In genomic region chr13:40230833-40231266, GRCh38 we compare ENCODE assay signal across 15 cellular contexts.
DNase-seq lines count a peak whose midpoint lies in the region; ATAC-seq and TF ChIP-seq lines count a peak whose summit lies in the region.
"Had no signal": no experiment of that assay in that cellular context is flagged by ENCODE, and none has a peak within 500 bp of the region (broad histone marks: within the 10 kb centered on the region; RNA-seq: fewer than 3 reads in every experiment).

No MANE protein-coding gene starts in this region.

- DNase-seq in AG08395 (ENCODE audit: low spot score) (peak; percentile 34), LHCN-M2 (ENCODE audit: low read depth) (peak; percentile 85), choroid plexus epithelial cell (ENCODE audit: low read depth) (peak; percentile 76), hepatic stellate cell (ENCODE audit: low spot score) (no peak), activated gamma-delta T cell (lab: John Stamatoyannopoulos, UW) (no peak)
- DNase-seq: CD4-positive, alpha-beta memory T cell; left cardiac atrium; NCI-H1048; NCI-H526; stimulated activated CD4-positive, alpha-beta T cell treated with anti-CD3 and anti-CD28 coated beads, Interleukin-4, amount 100 ng/mL, for 4 hours; testis had no signal

- H3K36me3 Mint-ChIP-seq in nephron (ENCODE audit: low read depth): no peaks in the 10 kb centered on the region
- H3K36me3 Mint-ChIP-seq: brain; CD4-positive, alpha-beta memory T cell had no signal

- H3K27me3 Mint-ChIP-seq in nephron (ENCODE audit: low read depth): no peaks in the 10 kb centered on the region
- H3K27me3 Mint-ChIP-seq: brain; CD4-positive, alpha-beta memory T cell had no signal

- no peak overlapping the region for H3K4me3 Mint-ChIP-seq in nephron
- H3K4me3 Mint-ChIP-seq: brain had no signal

- ATAC-seq in HG02642 (IDR thresholded peaks at IDR 0.05; ENCODE audit: poor library complexity, unreplicated experiment) (no peak), HG02678 (IDR thresholded peaks at IDR 0.05; ENCODE audit: unreplicated experiment) (no peak)

- TF ChIP-seq CTCF in choroid plexus epithelial cell (conservative IDR thresholded peaks at IDR 0.05; ENCODE audit: low read depth, low read length) (no peak), nephron (IDR thresholded peaks at IDR 0.05; ENCODE audit: unreplicated experiment in 3 of 3) (no peak)

- H3K9me3 Mint-ChIP-seq in nephron: no peaks in the 10 kb centered on the region
- H3K9me3 Mint-ChIP-seq: CD4-positive, alpha-beta memory T cell had no signal

- peak overlapping the region; percentile 46 to 90 (median 88) for H3K27ac Mint-ChIP-seq in nephron

- peaks cover 60% of the 10 kb centered on the region for H3K4me1 Mint-ChIP-seq in nephron

- no peak overlapping the region for H3K4me3 ChIP-seq in choroid plexus epithelial cell (ENCODE audit: low read depth, low read length)
- H3K4me3 ChIP-seq: testis had no signal

Comparison
In these comparisons a context has a peak if more than half of its experiments do, and no peak if none do; other contexts are left out.
1. DNase-seq: peak in AG08395 (single experiment), LHCN-M2 (single experiment) and choroid plexus epithelial cell (single experiment); none in hepatic stellate cell (single experiment) and activated gamma-delta T cell (single experiment).